ENCODE assay signal across 8 cellular contexts in genomic region chr19:15379996-15380647, GRCh38. TPM values are rescaled to one million over a fixed set of nuclear protein-coding genes. Genes with fewer than 3 reads are reported as not detected.
DNase-seq lines count a peak whose midpoint lies in the region; ATAC-seq and TF ChIP-seq lines count a peak whose summit lies in the region.

No MANE protein-coding gene starts in this region.

- H3K4me1 ChIP-seq in Panc1 (ENCODE audit: control insufficient read depth, insufficient read depth, low read length) (peaks cover 19% of the 10 kb centered on the region), colonic mucosa (no peaks in the 10 kb centered on the region), lung (ENCODE audit: control insufficient read depth in 2 of 2, insufficient read depth in 2 of 2, low read length in 2 of 2) (peaks cover 9 to 10% of the 10 kb centered on the region in 2 donors), transverse colon (peaks cover 21 to 36% (median 28%) of the 10 kb centered on the region in 4 donors)

- H3K9me3 ChIP-seq in Panc1 (ENCODE audit: control insufficient read depth, insufficient read depth, low read depth, low read length) (no peaks in the 10 kb centered on the region), colonic mucosa (no peaks in the 10 kb centered on the region), lung (ENCODE audit: control insufficient read depth in 2 of 2, insufficient read depth in 1 of 2, low read length in 1 of 2) (no peaks in the 10 kb centered on the region), transverse colon (no peaks in the 10 kb centered on the region)

- POLR2A ChIA-PET in Panc1 (lab: Charles Lee), result interaction anchor here (0.6 to 1.2 kb wide), 3 partner anchors 14 to 1175 kb away, joined by 3 to 5 read pairs (median 4); partner anchors contain the start of gene AKAP8L

- WGBS in lung, 2 donors, result 2 to 3% methylated on average over 37 to 56 of the region's 56 CpGs
- WGBS in transverse colon (ENCODE audit: low coverage in 1 of 2), 2 donors, result 0% methylated on average over 3 of the region's 56 CpGs; no CpG with 5 or more reads in 1 of the 2 donors

- TF ChIP-seq POLR2A in transverse colon (IDR thresholded peaks at IDR 0.05), result peak; percentile 13

- H3K4me3 ChIP-seq in Panc1 (ENCODE audit: low read depth in 2 of 2, low read length in 2 of 2) (peak overlapping the region; percentile 52 to 96), colonic mucosa (peak overlapping the region; percentile 94), lung (peak overlapping the region; percentile 74), transverse colon (peak overlapping the region; percentile 76 to 95 (median 85))

- H3K36me3 ChIP-seq in Panc1 (ENCODE audit: control insufficient read depth, insufficient read depth, low read length), result no peaks in the 10 kb centered on the region; the same call in 1 of the 2 replicates
- H3K36me3 ChIP-seq in colonic mucosa, result no peaks in the 10 kb centered on the region
- peaks cover 0 to 2% of the 10 kb centered on the region in 2 donors for H3K36me3 ChIP-seq in lung (ENCODE audit: control insufficient read depth in 2 of 2, insufficient read depth in 2 of 2, low read length in 2 of 2)
- no peaks in the 10 kb centered on the region for H3K36me3 ChIP-seq in transverse colon

- no peak for TF ChIP-seq CTCF in Panc1 (IDR thresholded peaks at IDR 0.05)
- TF ChIP-seq CTCF in colonic mucosa (IDR thresholded peaks at IDR 0.05), result no peak
- TF ChIP-seq CTCF in lung (IDR thresholded peaks at IDR 0.05; ENCODE audit: control extremely low read depth, extremely low read depth), result no peak
- peak in 1 of 5 experiments; percentile 1 for TF ChIP-seq CTCF in transverse colon (IDR thresholded peaks at IDR 0.05)

- H3K27me3 ChIP-seq in Panc1 (ENCODE audit: control insufficient read depth, insufficient read depth, low read length), result no peaks in the 10 kb centered on the region
- H3K27me3 ChIP-seq in colonic mucosa, result no peaks in the 10 kb centered on the region
- H3K27me3 ChIP-seq in lung (ENCODE audit: control insufficient read depth, insufficient read depth), result no peaks in the 10 kb centered on the region
- no peaks in the 10 kb centered on the region for H3K27me3 ChIP-seq in transverse colon

- intact Hi-C loops in Panc1 (cut with micrococcal nuclease; ENCODE audit: unreplicated experiment) (no loop called here), colonic mucosa (cut with DNase I) (loop anchor here (10.0 kb wide), 1 partner anchor 115 kb away; no protein-coding TSS in a partner anchor), transverse colon (cut with DNase I; ENCODE audit: low total_unique reads) (loop anchor here (5.0 kb wide), 1 partner anchor 118 kb away; no protein-coding TSS in a partner anchor)

- no TSS peak for BruUV-seq in Panc1 (replicated peaks; lab: Mats Ljungman, UMichigan)

- CTCF ChIA-PET in Panc1 (lab: Charles Lee), result interaction anchor here (0.5 to 1.1 kb wide), 4 partner anchors 99 to 267 kb away, joined by 3 to 5 read pairs (median 4); no protein-coding TSS in a partner anchor

- H3K27ac ChIP-seq in Panc1 (ENCODE audit: low read length), result peak overlapping the region; percentile 77
- peak overlapping the region; percentile 92 for H3K27ac ChIP-seq in colonic mucosa
- peak overlapping the region; percentile 80 to 90 for H3K27ac ChIP-seq in lung (ENCODE audit: low read depth in 1 of 2, low read length in 1 of 2)
- H3K27ac ChIP-seq in transverse colon, result peak overlapping the region; percentile 94 to 98 (median 98)

- peak overlapping the region; percentile 76 to 93 for H3K9ac ChIP-seq in colonic mucosa (ENCODE audit: low read depth in 2 of 2, low read length in 2 of 2)

- ATAC-seq in GM19455 (IDR thresholded peaks at IDR 0.05; ENCODE audit: unreplicated experiment) (peak; percentile 28), HG03469 (IDR thresholded peaks at IDR 0.05; ENCODE audit: unreplicated experiment) (peak; percentile 21), Panc1 (peak; percentile 75), lung (ENCODE audit: insufficient read depth, low FRiP score) (no peak)

- in situ Hi-C loops in Panc1 (cut with HindIII; ENCODE audit: low pct_unique_long_range_greater_than_20kb, low sequenced_read_pairs), result no loop called here
- in situ Hi-C loops in transverse colon (cut with MboI; ENCODE audit: low pct_ligation_motif_present in 1 of 4, low pct_unique_long_range_greater_than_20kb in 1 of 4, low sequenced_read_pairs in 3 of 4), result no loop called here

- DNase-seq in EL (peak; percentile 54), Panc1 (ENCODE audit: low read depth, low spot score) (no peak), colonic mucosa (peak; percentile 69), lung (ENCODE audit: low spot score) (peak; percentile 63), transverse colon (peak; percentile 80), retina (no peak)

- TF ChIP-seq EP300 in transverse colon (IDR thresholded peaks at IDR 0.05; ENCODE audit: low read depth), result no peak

RNA-seq across cellular contexts. Expression of gene AKAP8, which starts 0.5 kb away (rescaled TPM):
- 50.8 TPM for total RNA-seq in Panc1 (2021; ENCODE audit: unreplicated experiment)
- polyA plus RNA-seq in Panc1 (2012; ENCODE audit: insufficient read length), result 38.6 TPM
- 10 to 100 TPM; 37.0 to 55.2 TPM for total RNA-seq in colonic mucosa
- total RNA-seq in lung, result 10 to 100 TPM; 23.1 to 43.4 TPM
- polyA plus RNA-seq in lung, result 10 to 100 TPM; 15.0 to 16.4 TPM
- total RNA-seq in transverse colon, result 10 to 100 TPM; 21.6 to 75.2 (median 47.5) TPM

RNA-seq across cellular contexts. Expression of gene AKAP8L, which starts 38.7 kb away (rescaled TPM):
- total RNA-seq in Panc1 (2021; ENCODE audit: unreplicated experiment) (65.5 TPM), colonic mucosa (10 to 100 TPM; 63.5 to 70.2 TPM), lung (100 to 1,000 TPM in 1 of 2 donors, 10 to 100 TPM in 1; 84.1 to 118 TPM), transverse colon (100 to 1,000 TPM; 112 to 329 (median 172) TPM)
- 63.6 TPM for polyA plus RNA-seq in Panc1 (2012; ENCODE audit: insufficient read length)
- 10 to 100 TPM; 52.5 to 76.2 TPM for polyA plus RNA-seq in lung

RNA-seq across cellular contexts. Expression of gene BRD4, which starts 47.8 kb away (rescaled TPM):
- total RNA-seq in Panc1 (2021; ENCODE audit: unreplicated experiment) (102 TPM), colonic mucosa (10 to 100 TPM; 67.2 to 82.7 TPM), lung (10 to 100 TPM; 44.7 to 89.0 TPM), transverse colon (10 to 100 TPM; 39.5 to 87.9 (median 61.2) TPM)
- 75.9 TPM for polyA plus RNA-seq in Panc1 (2012; ENCODE audit: insufficient read length)
- polyA plus RNA-seq in lung, result 10 to 100 TPM; 23.2 to 30.8 TPM

Comparison
In these comparisons a context has a peak if more than half of its experiments do, and no peak if none do; other contexts are left out.
1. DNase-seq: peak in EL (single experiment), colonic mucosa (single experiment), lung (single experiment) and transverse colon (single experiment); none in Panc1 (single experiment) and retina (single experiment).
2. Peak in every context shown above with its lines, with median percentiles within 50 percentile points of each other: H3K27ac ChIP-seq and H3K4me3 ChIP-seq.